31 cellular contexts compared by ENCODE assay signal in the genomic region with DNA sequence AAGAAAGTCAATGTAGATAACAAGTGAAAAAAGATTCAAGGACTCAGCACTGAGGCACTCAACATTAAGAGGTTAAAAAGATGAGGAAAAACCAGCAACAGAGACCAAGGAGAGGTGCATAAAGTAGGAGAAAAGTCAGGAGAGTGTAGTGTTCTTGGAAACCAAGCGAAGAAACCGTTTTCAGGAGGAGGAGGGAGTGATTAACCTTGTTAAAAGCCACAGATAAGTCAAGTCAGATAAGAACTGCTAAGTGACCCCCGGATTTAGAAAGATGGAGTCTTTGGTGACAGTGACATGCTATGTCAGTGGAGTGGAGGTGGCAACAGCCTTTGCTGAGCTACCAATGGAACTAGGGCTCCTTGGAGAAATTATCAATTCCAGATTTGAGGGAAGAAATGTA.
"Had no signal": no experiment of that assay in that cellular context is flagged by ENCODE, and none has a peak within 500 bp of the region (broad histone marks: within the 10 kb centered on the region; RNA-seq: fewer than 3 reads in every experiment).

No MANE protein-coding gene starts in this region.

- H3K4me1 ChIP-seq: ascending aorta, breast epithelium, esophagus muscularis mucosa, foreskin keratinocyte, gastrocnemius medialis, heart left ventricle had no signal

- H3K9me3 Mint-ChIP-seq: central memory CD8-positive, alpha-beta T cell had no signal

- H3K4me3 Mint-ChIP-seq: activated CD4-positive, alpha-beta memory T cell treated with anti-CD3 and anti-CD28 coated beads for 36 hours; activated CD4-positive, alpha-beta T cell treated with anti-CD3 and anti-CD28 coated beads for 36 hours; activated CD4-positive, alpha-beta T cell treated with anti-CD3 and anti-CD28 coated beads, Interleukin-2, amount 10 ng/mL, durations not matched to agents 24 days and 14 days; activated CD8-positive, alpha-beta memory T cell treated with anti-CD3 and anti-CD28 coated beads, Interleukin-2, amount 10 ng/mL, durations not matched to agents 7 days and 5 days; activated CD8-positive, alpha-beta T cell treated with anti-CD3 and anti-CD28 coated beads, Interleukin-2, amount 10 ng/mL, durations not matched to agents 7 days and 5 days; activated naive CD4-positive, alpha-beta T cell treated with anti-CD3 and anti-CD28 coated beads for 36 hours; activated naive CD4-positive, alpha-beta T cell treated with anti-CD3 and anti-CD28 coated beads, Interleukin-2, amount 50 U/mL, for 24 hours; activated naive CD8-positive, alpha-beta T cell treated with anti-CD3 and anti-CD28 coated beads for 36 hours; activated T-helper 1 cell treated with anti-CD3 and anti-CD28 coated beads, Interleukin-12 subunit alpha, Interleukin-12 subunit beta, Interleukin-2, Interleukin-4 antibody, amounts not matched to agents 30 ng/mL and 10 ng/mL and 1 ng/mL, durations not matched to agents 14 hours and 24 hours and 36 hours; brain; central memory CD8-positive, alpha-beta T cell; dendritic cell treated with granulocyte-macrophage colony-stimulating factor and Interleukin-4, amounts not matched to agents 40 ng/mL and 50 ng/mL, for 4 days had no signal

- ATAC-seq: activated CD4-positive, alpha-beta T cell treated with anti-CD3 and anti-CD28 coated beads for 36 hours; activated CD8-positive, alpha-beta memory T cell treated with anti-CD3 and anti-CD28 coated beads, Interleukin-2, amount 10 ng/mL, durations not matched to agents 7 days and 5 days; activated CD8-positive, alpha-beta T cell treated with anti-CD3 and anti-CD28 coated beads, Interleukin-2, amount 10 ng/mL, durations not matched to agents 7 days and 5 days; foreskin keratinocyte; gastrocnemius medialis; heart left ventricle had no signal

- H3K27ac ChIP-seq: ascending aorta, breast epithelium, coronary artery, dorsolateral prefrontal cortex, esophagus muscularis mucosa, foreskin keratinocyte, gastrocnemius medialis, heart left ventricle had no signal

- H3K27ac Mint-ChIP-seq: activated CD4-positive, alpha-beta memory T cell treated with anti-CD3 and anti-CD28 coated beads for 36 hours; activated CD4-positive, alpha-beta T cell treated with anti-CD3 and anti-CD28 coated beads for 36 hours; activated CD4-positive, alpha-beta T cell treated with anti-CD3 and anti-CD28 coated beads, Interleukin-2, amount 10 ng/mL, durations not matched to agents 24 days and 14 days; activated CD8-positive, alpha-beta memory T cell treated with anti-CD3 and anti-CD28 coated beads, Interleukin-2, amount 10 ng/mL, durations not matched to agents 7 days and 5 days; activated CD8-positive, alpha-beta T cell treated with anti-CD3 and anti-CD28 coated beads, Interleukin-2, amount 10 ng/mL, durations not matched to agents 7 days and 5 days; activated naive CD4-positive, alpha-beta T cell treated with anti-CD3 and anti-CD28 coated beads for 36 hours; activated naive CD4-positive, alpha-beta T cell treated with anti-CD3 and anti-CD28 coated beads, Interleukin-2, amount 50 U/mL, for 24 hours; activated naive CD8-positive, alpha-beta T cell treated with anti-CD3 and anti-CD28 coated beads for 36 hours; activated T-helper 1 cell treated with anti-CD3 and anti-CD28 coated beads, Interleukin-12 subunit alpha, Interleukin-12 subunit beta, Interleukin-2, Interleukin-4 antibody, amounts not matched to agents 30 ng/mL and 10 ng/mL and 1 ng/mL, durations not matched to agents 14 hours and 24 hours and 36 hours; activated T-helper 2 cell treated with anti-CD3 and anti-CD28 coated beads, Interferon-gamma antibody, Interleukin-2, Interleukin-4, amounts not matched to agents 10 μg/mL and 5 μg/mL and 100 μg/mL, durations not matched to agents 14 hours and 24 hours and 36 hours; brain; dendritic cell treated with granulocyte-macrophage colony-stimulating factor and Interleukin-4, amounts not matched to agents 40 ng/mL and 50 ng/mL, for 4 days had no signal

- DNase-seq: activated CD4-positive, alpha-beta memory T cell treated with anti-CD3 and anti-CD28 coated beads for 36 hours; activated CD4-positive, alpha-beta T cell treated with anti-CD3 and anti-CD28 coated beads for 36 hours; activated CD4-positive, alpha-beta T cell treated with anti-CD3 and anti-CD28 coated beads, Interleukin-2, amount 10 ng/mL, durations not matched to agents 24 days and 14 days; activated CD4-positive, CD25-positive, alpha-beta regulatory T cell; activated CD4-positive, CD25-positive, alpha-beta regulatory T cell treated with anti-CD3 and anti-CD28 coated beads, Interleukin-2, amount 50 U/mL, for 72 hours; activated CD8-positive, alpha-beta memory T cell treated with anti-CD3 and anti-CD28 coated beads, Interleukin-2, amount 10 ng/mL, durations not matched to agents 7 days and 5 days; activated CD8-positive, alpha-beta memory T cell treated with anti-CD3 and anti-CD28 coated beads, Interleukin-2, amount 50 U/mL, for 4 hours; activated CD8-positive, alpha-beta T cell treated with anti-CD3 and anti-CD28 coated beads, Interleukin-2, amount 10 ng/mL, durations not matched to agents 7 days and 5 days; activated effector memory CD4-positive, alpha-beta T cell treated with anti-CD3 and anti-CD28 coated beads, Interleukin-2, amount 50 U/mL, for 16 hours; activated naive CD4-positive, alpha-beta T cell treated with anti-CD3 and anti-CD28 coated beads for 36 hours; activated naive CD8-positive, alpha-beta T cell treated with anti-CD3 and anti-CD28 coated beads for 36 hours; activated T-cell treated with anti-CD3 and anti-CD28 coated beads, Interleukin-2, amount 50 U/mL, for 1 hour; activated T-cell treated with anti-CD3 and anti-CD28 coated beads, Interleukin-2, amount 50 U/mL, for 48 hours; dorsolateral prefrontal cortex; effector memory CD4-positive, alpha-beta T cell; erythroblast; foreskin keratinocyte; gastrocnemius medialis; glutamatergic neuron; heart left ventricle; T-helper 2 cell had no signal

- H3K4me1 Mint-ChIP-seq: activated CD4-positive, alpha-beta T cell treated with anti-CD3 and anti-CD28 coated beads for 36 hours; activated CD4-positive, alpha-beta T cell treated with anti-CD3 and anti-CD28 coated beads, Interleukin-2, amount 10 ng/mL, durations not matched to agents 24 days and 14 days; activated CD8-positive, alpha-beta memory T cell treated with anti-CD3 and anti-CD28 coated beads, Interleukin-2, amount 10 ng/mL, durations not matched to agents 7 days and 5 days; activated naive CD4-positive, alpha-beta T cell treated with anti-CD3 and anti-CD28 coated beads, Interleukin-2, amount 50 U/mL, for 24 hours; activated naive CD8-positive, alpha-beta T cell treated with anti-CD3 and anti-CD28 coated beads for 36 hours; brain; central memory CD8-positive, alpha-beta T cell had no signal

- H3K4me3 ChIP-seq: ascending aorta, breast epithelium, coronary artery, dorsolateral prefrontal cortex, esophagus muscularis mucosa, gastrocnemius medialis, heart left ventricle had no signal

- H3K36me3 ChIP-seq: ascending aorta, breast epithelium, esophagus muscularis mucosa, gastrocnemius medialis, heart left ventricle had no signal

- H3K27me3 ChIP-seq: ascending aorta, breast epithelium, dorsolateral prefrontal cortex, esophagus muscularis mucosa, foreskin keratinocyte, gastrocnemius medialis had no signal
